Comparison of ENCODE assay signal across 18 cellular contexts in the genomic region with DNA sequence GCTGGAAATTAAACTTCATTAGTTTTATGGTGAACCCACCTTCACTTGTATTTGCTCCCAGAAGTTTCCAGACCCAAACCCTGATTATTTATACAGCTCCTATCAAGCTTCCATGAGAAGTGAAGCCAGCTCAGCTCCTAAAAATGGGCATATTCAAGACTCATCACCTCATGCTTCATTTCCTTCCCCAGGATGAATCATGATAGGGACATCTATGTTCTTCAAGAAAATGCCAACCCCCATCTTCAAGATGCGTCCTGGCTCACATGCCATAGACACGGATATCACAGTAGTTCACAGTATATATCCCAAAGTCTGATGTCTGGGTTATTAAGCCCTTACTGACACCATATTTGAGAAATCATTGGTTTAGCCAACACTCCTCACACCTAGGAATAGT.
"Had no signal": no experiment of that assay in that cellular context is flagged by ENCODE, and none has a peak within 500 bp of the region (broad histone marks: within the 10 kb centered on the region; RNA-seq: fewer than 3 reads in every experiment).

No MANE protein-coding gene starts in this region.

- H3K4me1 ChIP-seq: left lung, prostate gland had no signal

- FAIRE-seq: islet of Langerhans had no signal

- H3K27me3 ChIP-seq: left lung had no signal

- ATAC-seq: left lung; natural killer cell treated with Interleukin-12 subunit alpha and Interleukin-12 subunit beta and Interleukin-15 and Interleukin-18, amount 100 ng/mL, for 72 hours; sciatic nerve; T-helper 17 cell had no signal

- H3K4me3 ChIP-seq: left lung, prostate gland had no signal

- DNase-seq: activated B cell treated with CpG ODN at 0.5 μM for 24 hours; activated CD4-positive, alpha-beta T cell treated with anti-CD3 and anti-CD28 coated beads, Interleukin-2, amount 10 ng/mL, durations not matched to agents 24 days and 14 days; activated naive CD4-positive, alpha-beta T cell treated with anti-CD3 and anti-CD28 coated beads, Interleukin-2, amount 50 U/mL, for 16 hours; activated T-cell treated with anti-CD3 and anti-CD28 coated beads for 4 hours; amygdala; endodermal cell; head of caudate nucleus; left lung; occipital lobe; stimulated activated CD4-positive, alpha-beta T cell treated with anti-CD3 and anti-CD28 coated beads, Interleukin-12 subunit alpha, Interleukin-12 subunit beta, amount 100 ng/mL, for 4 hours; stimulated activated naive CD4-positive, alpha-beta T cell; substantia nigra; T-helper 17 cell; trophoblast cell had no signal

- H3K9me3 ChIP-seq: prostate gland had no signal

- H3K27ac ChIP-seq: left lung, prostate gland had no signal

- H3K36me3 ChIP-seq: left lung, prostate gland had no signal
